In genomic region chr2:52976132-52976949, GRCh38 we compare ENCODE assay signal across 8 cellular contexts.
DNase-seq lines count a peak whose midpoint lies in the region; ATAC-seq and TF ChIP-seq lines count a peak whose summit lies in the region.

No MANE protein-coding gene starts in this region.

- BruUV-seq in mammary epithelial cell (replicated peaks; lab: Mats Ljungman, UMichigan): no TSS peak

- H4K91ac ChIP-seq in trophoblast cell (ENCODE audit: low read depth, low read length): no peak overlapping the region

- ATAC-seq in GM21786 (IDR thresholded peaks at IDR 0.05; ENCODE audit: unreplicated experiment): no peak

- H2AK5ac ChIP-seq in trophoblast cell (ENCODE audit: low read length): no peak overlapping the region

- H3K27ac ChIP-seq in mammary epithelial cell (ENCODE audit: insufficient read depth, low read depth, low read length): no peak overlapping the region
- H3K27ac ChIP-seq in trophoblast cell (ENCODE audit: low read depth, low read length): no peak overlapping the region

- no peak overlapping the region for H3K4ac ChIP-seq in trophoblast cell (ENCODE audit: low read depth, low read length)

- H3K79me1 ChIP-seq in trophoblast cell (ENCODE audit: low read length): no peaks in the 10 kb centered on the region

- no peak overlapping the region for H2BK120ac ChIP-seq in trophoblast cell (ENCODE audit: insufficient read depth, low read length, poor library complexity)

- dilution Hi-C loops in mammary epithelial cell (cut with HindIII; ENCODE audit: low sequenced_read_pairs): no loop called here

- no peaks in the 10 kb centered on the region for H3K4me1 ChIP-seq in mammary epithelial cell (ENCODE audit: insufficient read depth, low read length)
- H3K4me1 ChIP-seq in trophoblast cell (ENCODE audit: control insufficient read depth in 1 of 2, insufficient read depth in 2 of 2, low read length in 2 of 2): no peaks in the 10 kb centered on the region

- H2BK12ac ChIP-seq in trophoblast cell (ENCODE audit: low read length): no peak overlapping the region

- H3K4me3 ChIP-seq in mammary epithelial cell (replicated peaks in 1 of 3; ENCODE audit: insufficient read depth in 1 of 3, low read depth in 2 of 3, low read length in 3 of 3): no peak overlapping the region
- no peak overlapping the region for H3K4me3 ChIP-seq in trophoblast cell (ENCODE audit: low read depth, low read length)

- WGBS in mammary epithelial cell (ENCODE audit: low coverage, missing lambda C conversion rate): 55% methylated on average over 2 of the region's 2 CpGs
- no CpG with 5 or more reads among the region's 2 CpGs for WGBS in trophoblast cell (ENCODE audit: extremely low coverage, insufficient coverage, insufficient read length)

- H3K79me2 ChIP-seq in mammary epithelial cell (ENCODE audit: insufficient read depth, low read length): no peaks in the 10 kb centered on the region
- H3K79me2 ChIP-seq in trophoblast cell (ENCODE audit: control insufficient read depth, insufficient read depth, low read length, poor library complexity): no peaks in the 10 kb centered on the region

- TF ChIP-seq CTCF in LNCAP (IDR thresholded peaks at IDR 0.05) (peak; percentile 55), mammary epithelial cell (conservative IDR thresholded peaks at IDR 0.05 in 1 of 2, IDR thresholded peaks at IDR 0.05 in 1 of 2; ENCODE audit: extremely low read depth in 1 of 2, insufficient read depth in 1 of 2, low read depth in 1 of 2, low read length in 2 of 2) (peak; percentile 75 to 86)

- no peaks in the 10 kb centered on the region for H3K9me3 ChIP-seq in mammary epithelial cell (replicated peaks; ENCODE audit: insufficient read depth, low read length)
- H3K9me3 ChIP-seq in trophoblast cell (ENCODE audit: insufficient read depth, low read depth, low read length): no peaks in the 10 kb centered on the region

- H3K23ac ChIP-seq in trophoblast cell (ENCODE audit: low read length): no peak overlapping the region

- no peak overlapping the region for H2AFZ ChIP-seq in mammary epithelial cell (ENCODE audit: low read depth, low read length)
- no peak overlapping the region for H2AFZ ChIP-seq in trophoblast cell (ENCODE audit: insufficient read depth, low read length, poor library complexity)

- H3K36me3 ChIP-seq in mammary epithelial cell (ENCODE audit: insufficient read depth, low read length) (no peaks in the 10 kb centered on the region), trophoblast cell (ENCODE audit: control insufficient read depth in 1 of 2, insufficient read depth in 2 of 2, low read length in 2 of 2) (no peaks in the 10 kb centered on the region)

- no peak overlapping the region for H3K14ac ChIP-seq in trophoblast cell (ENCODE audit: low read length)

- H3K27me3 ChIP-seq in mammary epithelial cell (ENCODE audit: insufficient read depth, low read length) (no peaks in the 10 kb centered on the region), trophoblast cell (ENCODE audit: insufficient read depth, low read length) (no peaks in the 10 kb centered on the region)

- H3K4me2 ChIP-seq in mammary epithelial cell (ENCODE audit: insufficient read depth, low read depth, low read length) (no peak overlapping the region), trophoblast cell (ENCODE audit: low read length) (no peak overlapping the region)

- H4K20me1 ChIP-seq in mammary epithelial cell (ENCODE audit: insufficient read depth, low read length): no peaks in the 10 kb centered on the region

- DNase-seq in DMS53 (lab: John Stamatoyannopoulos, UW) (peak; percentile 53), DMS53 treated with DMSO at 0.1 percent for 48 hours (lab: John Stamatoyannopoulos, UW; ENCODE audit: unreplicated experiment) (no peak), mammary epithelial cell (peak; percentile 40), trophoblast cell (peak; percentile 3 to 31), NCI-H2081 (lab: John Stamatoyannopoulos, UW) (no peak), OCI-M2 (lab: John Stamatoyannopoulos, UW; ENCODE audit: unreplicated experiment) (no peak)

- no peak overlapping the region for H3K18ac ChIP-seq in trophoblast cell (ENCODE audit: low read length)

- no peak overlapping the region for H4K8ac ChIP-seq in trophoblast cell (ENCODE audit: low read depth, low read length)

- H2BK5ac ChIP-seq in trophoblast cell (ENCODE audit: low read depth, low read length, poor library complexity): no peak overlapping the region

- no peak overlapping the region for H4K12ac ChIP-seq in trophoblast cell (ENCODE audit: low read depth, low read length)

- in situ Hi-C loops in mammary epithelial cell (cut with MboI; ENCODE audit: low sequenced_read_pairs in 2 of 2): loop anchor here in 1 of 2 donors (10.0 kb wide), 1 partner anchor 162 kb away; no protein-coding TSS in a partner anchor

- intact Hi-C loops in mammary epithelial cell (cut with micrococcal nuclease): loop anchor here (1.0 to 2.0 kb wide), 2 partner anchors 166 to 226 kb away; no protein-coding TSS in a partner anchor

- H3K9ac ChIP-seq in mammary epithelial cell (ENCODE audit: insufficient read depth, low read length) (no peak overlapping the region), trophoblast cell (ENCODE audit: low read length) (no peak overlapping the region)

- CTCF ChIA-PET in mammary epithelial cell (lab: Charles Lee; ENCODE audit: low non-redundant PET): interaction anchor here (0.6 to 0.8 kb wide), 2 partner anchors 166 to 900 kb away, joined by 3 to 5 read pairs; no protein-coding TSS in a partner anchor

Comparison
In these comparisons a context has a peak if more than half of its experiments do, and no peak if none do; other contexts are left out.
1. DNase-seq: peak in DMS53 (single experiment), mammary epithelial cell (single experiment) and trophoblast cell (2 of 2); none in DMS53 treated with DMSO at 0.1 percent for 48 hours (single experiment), NCI-H2081 (0 of 2) and OCI-M2 (single experiment).